ENCODE assay signal across 14 cellular contexts in genomic region chr3:196141866-196142673, GRCh38.
DNase-seq lines count a peak whose midpoint lies in the region; ATAC-seq and TF ChIP-seq lines count a peak whose summit lies in the region.
"Had no signal": no experiment of that assay in that cellular context is flagged by ENCODE, and none has a peak within 500 bp of the region (broad histone marks: within the 10 kb centered on the region; RNA-seq: fewer than 3 reads in every experiment).

No MANE protein-coding gene starts in this region.

- POLR2A ChIA-PET in activated CD4-positive, alpha-beta T cell treated with anti-CD3 and anti-CD28 coated beads, Interleukin-2, amount 10 ng/mL, durations not matched to agents 7 days and 5 days (lab: Charles Lee): no interaction called here

- no peak for TF ChIP-seq CTCF in mammary epithelial cell (conservative IDR thresholded peaks at IDR 0.05 in 1 of 2, IDR thresholded peaks at IDR 0.05 in 1 of 2; ENCODE audit: extremely low read depth in 1 of 2, insufficient read depth in 1 of 2, low read depth in 1 of 2, low read length in 2 of 2)
- TF ChIP-seq CTCF in lung (IDR thresholded peaks at IDR 0.05; ENCODE audit: control extremely low read depth, extremely low read depth): no peak

- WGBS in mammary epithelial cell (ENCODE audit: low coverage, missing lambda C conversion rate): 21% methylated on average over 9 of the region's 14 CpGs
- WGBS in lung, 2 donors: 73 to 84% methylated on average over 14 of the region's 14 CpGs

- peaks cover 4% of the 10 kb centered on the region for H3K27me3 Mint-ChIP-seq in activated CD4-positive, alpha-beta T cell treated with anti-CD3 and anti-CD28 coated beads, Interleukin-2, amount 10 ng/mL, durations not matched to agents 24 days and 14 days
- peaks cover 3% of the 10 kb centered on the region for H3K27me3 Mint-ChIP-seq in activated CD4-positive, alpha-beta T cell treated with anti-CD3 and anti-CD28 coated beads, Interleukin-2, amount 10 ng/mL, durations not matched to agents 7 days and 5 days
- H3K27me3 Mint-ChIP-seq: activated naive CD8-positive, alpha-beta T cell treated with anti-CD3 and anti-CD28 coated beads for 36 hours had no signal

- H3K27ac Mint-ChIP-seq in activated CD4-positive, alpha-beta T cell treated with anti-CD3 and anti-CD28 coated beads, Interleukin-2, amount 10 ng/mL, durations not matched to agents 24 days and 14 days: peak overlapping the region; percentile 58
- H3K27ac Mint-ChIP-seq in activated CD4-positive, alpha-beta T cell treated with anti-CD3 and anti-CD28 coated beads, Interleukin-2, amount 10 ng/mL, durations not matched to agents 7 days and 5 days: no peak overlapping the region
- H3K27ac Mint-ChIP-seq: activated naive CD8-positive, alpha-beta T cell treated with anti-CD3 and anti-CD28 coated beads for 36 hours had no signal

- no peaks in the 10 kb centered on the region for H3K36me3 ChIP-seq in mammary epithelial cell (ENCODE audit: insufficient read depth, low read length)
- H3K36me3 ChIP-seq in lung (ENCODE audit: control insufficient read depth in 2 of 2, insufficient read depth in 2 of 2, low read length in 2 of 2): no peaks in the 10 kb centered on the region
- no peaks in the 10 kb centered on the region for H3K36me3 ChIP-seq in SJCRH30
- H3K36me3 ChIP-seq: tibial artery, WERI-Rb-1 had no signal

- peaks cover 15% of the 10 kb centered on the region for H3K4me1 Mint-ChIP-seq in activated CD4-positive, alpha-beta T cell treated with anti-CD3 and anti-CD28 coated beads, Interleukin-2, amount 10 ng/mL, durations not matched to agents 24 days and 14 days
- peaks cover 5% of the 10 kb centered on the region for H3K4me1 Mint-ChIP-seq in activated CD4-positive, alpha-beta T cell treated with anti-CD3 and anti-CD28 coated beads, Interleukin-2, amount 10 ng/mL, durations not matched to agents 7 days and 5 days

- CTCF ChIA-PET in activated CD4-positive, alpha-beta T cell treated with anti-CD3 and anti-CD28 coated beads, Interleukin-2, amount 10 ng/mL, durations not matched to agents 7 days and 5 days (lab: Charles Lee): interaction anchor here (0.8 to 1.2 kb wide), 3 partner anchors 10 to 30 kb away, joined by 3 to 4 read pairs (median 4); no protein-coding TSS in a partner anchor
- CTCF ChIA-PET in mammary epithelial cell (lab: Charles Lee; ENCODE audit: low non-redundant PET): no interaction called here

- no peaks in the 10 kb centered on the region for H3K36me3 Mint-ChIP-seq in activated CD4-positive, alpha-beta T cell treated with anti-CD3 and anti-CD28 coated beads, Interleukin-2, amount 10 ng/mL, durations not matched to agents 24 days and 14 days (ENCODE audit: low read depth)
- no peaks in the 10 kb centered on the region for H3K36me3 Mint-ChIP-seq in activated CD4-positive, alpha-beta T cell treated with anti-CD3 and anti-CD28 coated beads, Interleukin-2, amount 10 ng/mL, durations not matched to agents 7 days and 5 days (ENCODE audit: low read depth)
- H3K36me3 Mint-ChIP-seq: activated naive CD8-positive, alpha-beta T cell treated with anti-CD3 and anti-CD28 coated beads for 36 hours had no signal

- peak overlapping the region in 2 of 3 experiments; percentile 35 to 40 for H3K4me3 ChIP-seq in mammary epithelial cell (replicated peaks in 1 of 3; ENCODE audit: insufficient read depth in 1 of 3, low read depth in 2 of 3, low read length in 3 of 3)
- H3K4me3 ChIP-seq in lung: no peak overlapping the region
- no peak overlapping the region for H3K4me3 ChIP-seq in SJCRH30
- H3K4me3 ChIP-seq: tibial artery had no signal

- no peak for DNase-seq in activated CD4-positive, alpha-beta T cell treated with anti-CD3 and anti-CD28 coated beads, Interleukin-2, amount 10 ng/mL, durations not matched to agents 24 days and 14 days
- no peak for DNase-seq in activated CD4-positive, alpha-beta T cell treated with anti-CD3 and anti-CD28 coated beads, Interleukin-2, amount 10 ng/mL, durations not matched to agents 7 days and 5 days
- peak; percentile 67 for DNase-seq in mammary epithelial cell
- peak; percentile 71 for DNase-seq in lung (ENCODE audit: low spot score)
- no peak for DNase-seq in NCI-H146 treated with DMSO at 0.1 percent for 48 hours (lab: John Stamatoyannopoulos, UW; ENCODE audit: unreplicated experiment)
- no peak for DNase-seq in posterior vena cava (ENCODE audit: low spot score)
- DNase-seq in NK-92 (lab: John Stamatoyannopoulos, UW; ENCODE audit: unreplicated experiment): no peak
- no peak for DNase-seq in SJCRH30
- DNase-seq: activated naive CD8-positive, alpha-beta T cell treated with anti-CD3 and anti-CD28 coated beads for 36 hours; DMS 273 treated with DMSO at 0.1 percent for 48 hours; small intestine; tibial artery; WERI-Rb-1 had no signal

- ATAC-seq in lung (ENCODE audit: insufficient read depth, low FRiP score): peak; percentile 46

- intact Hi-C loops in activated CD4-positive, alpha-beta T cell treated with anti-CD3 and anti-CD28 coated beads, Interleukin-2, amount 10 ng/mL, durations not matched to agents 24 days and 14 days (cut with micrococcal nuclease): no loop called here
- intact Hi-C loops in mammary epithelial cell (cut with micrococcal nuclease) (no loop called here), posterior vena cava (cut with DNase I) (no loop called here)

- H2AFZ ChIP-seq in mammary epithelial cell (ENCODE audit: low read depth, low read length): peak overlapping the region; percentile 80

- H4K20me1 ChIP-seq in mammary epithelial cell (ENCODE audit: insufficient read depth, low read length): no peaks in the 10 kb centered on the region

- H3K4me3 Mint-ChIP-seq in activated CD4-positive, alpha-beta T cell treated with anti-CD3 and anti-CD28 coated beads, Interleukin-2, amount 10 ng/mL, durations not matched to agents 24 days and 14 days: no peak overlapping the region
- H3K4me3 Mint-ChIP-seq in activated CD4-positive, alpha-beta T cell treated with anti-CD3 and anti-CD28 coated beads, Interleukin-2, amount 10 ng/mL, durations not matched to agents 7 days and 5 days: no peak overlapping the region
- H3K4me3 Mint-ChIP-seq: activated naive CD8-positive, alpha-beta T cell treated with anti-CD3 and anti-CD28 coated beads for 36 hours; neural crest cell had no signal

- peaks cover 48% of the 10 kb centered on the region for H3K4me1 ChIP-seq in mammary epithelial cell (ENCODE audit: insufficient read depth, low read length)
- peaks cover 0 to 7% of the 10 kb centered on the region in 2 donors for H3K4me1 ChIP-seq in lung (ENCODE audit: control insufficient read depth in 2 of 2, insufficient read depth in 2 of 2, low read length in 2 of 2)
- H3K4me1 ChIP-seq in SJCRH30: 0 out of 2 replicates have a peak, but pooled peaks cover 3% of the 10 kb centered on the region

- H3K4me2 ChIP-seq in mammary epithelial cell (ENCODE audit: insufficient read depth, low read depth, low read length): peak overlapping the region; percentile 90

- H3K9me3 Mint-ChIP-seq in activated CD4-positive, alpha-beta T cell treated with anti-CD3 and anti-CD28 coated beads, Interleukin-2, amount 10 ng/mL, durations not matched to agents 24 days and 14 days: no peaks in the 10 kb centered on the region
- H3K9me3 Mint-ChIP-seq in activated CD4-positive, alpha-beta T cell treated with anti-CD3 and anti-CD28 coated beads, Interleukin-2, amount 10 ng/mL, durations not matched to agents 7 days and 5 days: no peaks in the 10 kb centered on the region
- H3K9me3 Mint-ChIP-seq: activated naive CD8-positive, alpha-beta T cell treated with anti-CD3 and anti-CD28 coated beads for 36 hours; neural crest cell had no signal

- peak overlapping the region; percentile 37 for H3K27ac ChIP-seq in mammary epithelial cell (ENCODE audit: insufficient read depth, low read depth, low read length)
- peak overlapping the region in 1 of 2 donors; percentile 28 for H3K27ac ChIP-seq in lung (ENCODE audit: low read depth in 1 of 2, low read length in 1 of 2)
- H3K27ac ChIP-seq in SJCRH30: no peak overlapping the region
- H3K27ac ChIP-seq: tibial artery, WERI-Rb-1 had no signal

- no peaks in the 10 kb centered on the region for H3K9me3 ChIP-seq in mammary epithelial cell (replicated peaks; ENCODE audit: insufficient read depth, low read length)
- no peaks in the 10 kb centered on the region for H3K9me3 ChIP-seq in lung (ENCODE audit: control insufficient read depth in 2 of 2, insufficient read depth in 1 of 2, low read length in 1 of 2)
- H3K9me3 ChIP-seq in SJCRH30 (replicated peaks): no peaks in the 10 kb centered on the region
- H3K9me3 ChIP-seq: tibial artery had no signal

- dilution Hi-C loops in mammary epithelial cell (cut with HindIII; ENCODE audit: low sequenced_read_pairs): no loop called here

- H3K79me2 ChIP-seq in mammary epithelial cell (ENCODE audit: insufficient read depth, low read length): no peaks in the 10 kb centered on the region

- H3K27me3 ChIP-seq in mammary epithelial cell (ENCODE audit: insufficient read depth, low read length) (no peaks in the 10 kb centered on the region), lung (ENCODE audit: control insufficient read depth, insufficient read depth) (no peaks in the 10 kb centered on the region), SJCRH30 (no peaks in the 10 kb centered on the region)

- BruUV-seq in mammary epithelial cell (replicated peaks; lab: Mats Ljungman, UMichigan): no TSS peak

- in situ Hi-C loops in mammary epithelial cell (cut with MboI; ENCODE audit: low sequenced_read_pairs in 2 of 2): no loop called here

- H3K9ac ChIP-seq in mammary epithelial cell (ENCODE audit: insufficient read depth, low read length): no peak overlapping the region

Comparison
In these comparisons a context has a peak if more than half of its experiments do, and no peak if none do; other contexts are left out.
1. DNase-seq: peak in mammary epithelial cell (single experiment) and lung (single experiment); none in activated CD4-positive, alpha-beta T cell treated with anti-CD3 and anti-CD28 coated beads, Interleukin-2, amount 10 ng/mL, durations not matched to agents 24 days and 14 days (single experiment), activated CD4-positive, alpha-beta T cell treated with anti-CD3 and anti-CD28 coated beads, Interleukin-2, amount 10 ng/mL, durations not matched to agents 7 days and 5 days (single experiment), NCI-H146 treated with DMSO at 0.1 percent for 48 hours (single experiment), posterior vena cava (single experiment), NK-92 (single experiment) and SJCRH30 (0 of 2).
2. H3K4me3 ChIP-seq: peak in mammary epithelial cell (2 of 3); none in lung (single experiment) and SJCRH30 (single experiment).